ENCODE assay signal across 20 cellular contexts in the genomic region with DNA sequence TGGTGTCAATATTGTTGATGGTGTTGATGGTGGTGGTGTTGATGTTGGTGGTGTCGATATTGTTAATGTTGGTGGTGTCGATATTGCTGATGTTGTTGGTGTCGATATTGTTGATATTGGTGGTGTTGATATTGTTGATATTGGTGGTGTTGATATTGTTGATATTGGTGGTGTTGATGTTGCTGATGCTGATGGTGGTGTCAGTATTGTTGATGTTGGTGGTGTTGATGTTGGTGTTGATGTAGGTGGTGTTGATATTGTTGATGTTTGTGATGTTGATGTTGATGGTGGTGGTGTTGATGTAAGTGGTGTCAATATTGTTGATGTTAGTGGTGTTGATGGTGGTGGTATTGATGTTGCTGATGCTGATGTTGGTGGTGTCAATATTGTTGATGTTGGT.
"Had no signal": no experiment of that assay in that cellular context is flagged by ENCODE, and none has a peak within 500 bp of the region (broad histone marks: within the 10 kb centered on the region; RNA-seq: fewer than 3 reads in every experiment).

No MANE protein-coding gene starts in this region.

- H3K4me1 ChIP-seq: colonic mucosa, esophagus muscularis mucosa, foreskin keratinocyte, gastroesophageal sphincter, heart right ventricle, left lung, lower lobe of right lung had no signal

- H3K4me3 ChIP-seq: colonic mucosa, esophagus muscularis mucosa, gastroesophageal sphincter, heart right ventricle, left lung, lower lobe of right lung, mucosa of descending colon had no signal

- H3K36me3 ChIP-seq: colonic mucosa, esophagus muscularis mucosa, gastroesophageal sphincter, heart right ventricle, left lung, lower lobe of right lung had no signal

- FAIRE-seq: endometrium, endothelial cell of umbilical vein, frontal cortex, islet of Langerhans had no signal

- H3K27ac ChIP-seq: colonic mucosa, esophagus muscularis mucosa, foreskin keratinocyte, gastroesophageal sphincter, heart right ventricle, left lung, lower lobe of right lung had no signal

- DNase-seq: colonic mucosa; cortex of kidney; effector CD8-positive, alpha-beta T cell; effector memory CD8-positive, alpha-beta T cell; foreskin keratinocyte; glutamatergic neuron; heart right ventricle; hippocampal formation; left cardiac atrium; left lung; left ventricle myocardium superior; lower lobe of right lung; mesenchymal stem cell; mucosa of descending colon had no signal

- ATAC-seq: effector memory CD8-positive, alpha-beta T cell; foreskin keratinocyte; gastroesophageal sphincter; heart right ventricle; left cardiac atrium; left lung; left ventricle myocardium superior; lower lobe of right lung; mucosa of descending colon had no signal

- H3K9me3 ChIP-seq: colonic mucosa, esophagus muscularis mucosa, gastroesophageal sphincter, lower lobe of right lung, mucosa of descending colon had no signal

- H3K27me3 ChIP-seq: colonic mucosa, foreskin keratinocyte had no signal
